Comparison of ENCODE assay signal across 16 cellular contexts in the genomic region with DNA sequence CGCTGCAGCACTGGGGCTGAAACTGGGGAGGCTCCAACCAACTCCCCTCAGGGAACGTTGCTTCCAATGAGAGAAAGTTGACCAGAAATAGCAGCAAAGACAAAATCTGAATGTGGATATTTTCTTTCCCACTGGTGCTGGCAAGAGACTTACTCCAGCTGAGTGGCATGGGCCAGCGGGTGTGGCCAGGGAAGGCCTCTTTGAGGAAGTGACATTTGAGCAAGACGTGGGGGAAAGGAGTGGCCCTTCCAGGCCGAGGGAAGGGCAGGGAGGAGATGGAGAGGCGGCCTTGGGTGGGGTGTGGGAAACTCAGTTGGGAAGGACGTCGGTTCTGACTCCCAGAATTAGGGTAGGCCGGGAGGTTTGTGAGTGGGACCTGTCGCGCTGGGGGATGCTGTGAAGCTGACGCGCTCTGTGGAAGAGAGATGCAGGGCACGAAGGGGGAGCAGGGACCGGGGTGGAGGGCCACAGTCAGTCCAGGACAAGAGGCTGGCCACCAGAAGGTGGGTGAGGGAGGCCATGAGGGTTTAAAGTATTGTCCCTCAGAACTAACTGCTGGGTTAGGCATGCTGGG.
DNase-seq lines count a peak whose midpoint lies in the region; ATAC-seq and TF ChIP-seq lines count a peak whose summit lies in the region.
"Had no signal": no experiment of that assay in that cellular context is flagged by ENCODE, and none has a peak within 500 bp of the region (broad histone marks: within the 10 kb centered on the region; RNA-seq: fewer than 3 reads in every experiment).

No MANE protein-coding gene starts in this region.

- no peak overlapping the region for H3K27ac ChIP-seq in esophagus muscularis mucosa (replicated peaks in 1 of 4)
- H3K27ac ChIP-seq in upper lobe of left lung = peak overlapping the region in 1 of 4 donors; percentile 5
- H3K27ac ChIP-seq: brain microvascular endothelial cell, SK-N-MC had no signal

- intact Hi-C loops in Right ventricle myocardium inferior (cut with DNase I) = loop anchor here (5.0 kb wide), 2 partner anchors 210 to 955 kb away; no protein-coding TSS in a partner anchor
- intact Hi-C loops in cardiac septum (cut with DNase I) = no loop called here
- intact Hi-C loops in esophagus muscularis mucosa (cut with DNase I) = loop anchor here (10.0 kb wide), 1 partner anchor 207 kb away; no protein-coding TSS in a partner anchor

- H3K9me3 ChIP-seq in T-helper 17 cell (ENCODE audit: control insufficient read depth, low read length, poor library complexity, severe bottlenecking) = no peaks in the 10 kb centered on the region
- no peaks in the 10 kb centered on the region for H3K9me3 ChIP-seq in esophagus muscularis mucosa
- no peaks in the 10 kb centered on the region for H3K9me3 ChIP-seq in upper lobe of left lung

- no peak overlapping the region for H3K4me3 Mint-ChIP-seq in T-helper 17 cell

- TF ChIP-seq CTCF in esophagus muscularis mucosa (IDR thresholded peaks at IDR 0.05) = no peak
- TF ChIP-seq CTCF in upper lobe of left lung (IDR thresholded peaks at IDR 0.05) = no peak

- peak; percentile 82 for DNase-seq in Right ventricle myocardium inferior (ENCODE audit: missing footprints)
- DNase-seq in cardiac septum (ENCODE audit: low spot score) = no peak
- DNase-seq in T-helper 17 cell = no peak
- DNase-seq in esophagus muscularis mucosa (ENCODE audit: extremely low spot score) = peak; percentile 89
- peak; percentile 13 to 73 for DNase-seq in upper lobe of left lung
- DNase-seq in NCI-H2171 (lab: John Stamatoyannopoulos, UW) = no peak
- DNase-seq in pons (ENCODE audit: low spot score) = no peak
- no peak for DNase-seq in foreskin melanocyte
- DNase-seq: activated CD4-positive, CD25-positive, alpha-beta regulatory T cell; brain microvascular endothelial cell; DMS79 treated with DMSO at 0.1 percent for 48 hours; effector CD4-positive, alpha-beta T cell; KBM-7; NCI-H1436; OCI-M1 had no signal

- no peaks in the 10 kb centered on the region for H3K36me3 Mint-ChIP-seq in T-helper 17 cell (ENCODE audit: low read depth)

- H3K4me3 ChIP-seq in esophagus muscularis mucosa (no peak overlapping the region), upper lobe of left lung (no peak overlapping the region)
- H3K4me3 ChIP-seq: SK-N-MC had no signal

- TF ChIP-seq EP300 in esophagus muscularis mucosa (IDR thresholded peaks at IDR 0.05) (no peak), upper lobe of left lung (IDR thresholded peaks at IDR 0.05) (no peak)

- WGBS in esophagus muscularis mucosa = 69% methylated on average over 15 of the region's 15 CpGs
- WGBS in upper lobe of left lung, 2 donors = 56 to 69% methylated on average over 15 of the region's 15 CpGs

- H3K4me1 Mint-ChIP-seq in T-helper 17 cell = peaks cover 75% of the 10 kb centered on the region

- ATAC-seq in Right ventricle myocardium inferior = no peak
- ATAC-seq in T-helper 17 cell = no peak
- peak in 1 of 2 donors; percentile 65 for ATAC-seq in upper lobe of left lung (ENCODE audit: low FRiP score in 2 of 2)

- H3K27me3 Mint-ChIP-seq in T-helper 17 cell = no peaks in the 10 kb centered on the region

- TF ChIP-seq POLR2A in esophagus muscularis mucosa (IDR thresholded peaks at IDR 0.05; ENCODE audit: low read depth) = no peak
- TF ChIP-seq POLR2A in upper lobe of left lung (IDR thresholded peaks at IDR 0.05) = no peak

- H3K4me1 ChIP-seq in esophagus muscularis mucosa = no peaks in the 10 kb centered on the region
- peaks cover 0 to 15% (median 0%) of the 10 kb centered on the region in 4 donors for H3K4me1 ChIP-seq in upper lobe of left lung

- H3K27ac Mint-ChIP-seq in T-helper 17 cell = peak overlapping the region; percentile 96

- peaks cover 0 to 35% (median 0%) of the 10 kb centered on the region in 4 donors for H3K27me3 ChIP-seq in esophagus muscularis mucosa
- H3K27me3 ChIP-seq in upper lobe of left lung = no peaks in the 10 kb centered on the region
- H3K27me3 ChIP-seq: brain microvascular endothelial cell had no signal

- H3K36me3 ChIP-seq in esophagus muscularis mucosa = no peaks in the 10 kb centered on the region
- H3K36me3 ChIP-seq in upper lobe of left lung = no peaks in the 10 kb centered on the region
- H3K36me3 ChIP-seq: brain microvascular endothelial cell had no signal

Comparison
In these comparisons a context has a peak if more than half of its experiments do, and no peak if none do; other contexts are left out.
1. DNase-seq: peak in Right ventricle myocardium inferior (single experiment), esophagus muscularis mucosa (single experiment) and upper lobe of left lung (2 of 2); none in cardiac septum (single experiment), T-helper 17 cell (0 of 3), NCI-H2171 (single experiment), pons (single experiment) and foreskin melanocyte (single experiment).